1 cellular context compared by ENCODE assay signal in genomic region chr14:22560638-22561365, GRCh38.
A peak's percentile ranks its signal among the peaks of the same experiment; 100 is the strongest.
TF ChIP-seq lines count a peak whose summit lies in the region.

No MANE protein-coding gene starts in this region.

TF ChIP-seq in HepG2, 621 proteins besides CTCF, POLR2A, EP300 and RAD21 (continued from another document and continues in another):
- TF ChIP-seq AHDC1 (CRISPR knock-in tag; IDR thresholded peaks at IDR 0.05; ENCODE audit: borderline replicate concordance) = peak; percentile 94
- TF ChIP-seq ZNF12 (CRISPR knock-in tag; IDR thresholded peaks at IDR 0.05) = no peak
- TF ChIP-seq IKZF4 (CRISPR knock-in tag; IDR thresholded peaks at IDR 0.05; ENCODE audit: borderline replicate concordance, low read depth, not compliant biosample characterization) = peak; percentile 80
- no peak for TF ChIP-seq ZNF275 (CRISPR knock-in tag; IDR thresholded peaks at IDR 0.05; ENCODE audit: borderline replicate concordance)
- TF ChIP-seq GMEB2 (CRISPR knock-in tag; IDR thresholded peaks at IDR 0.05; ENCODE audit: low read depth) = no peak; the same call in 1 of the 2 replicates
- TF ChIP-seq ZNF546 (CRISPR knock-in tag; conservative IDR thresholded peaks at IDR 0.05) = 0 out of 2 replicates have a peak, but pooled peaks have one; percentile 41
- TF ChIP-seq SIN3A (IDR thresholded peaks at IDR 0.05; ENCODE audit: borderline replicate concordance, low read depth, low read length) = no peak
- no peak for TF ChIP-seq ZNF138 (CRISPR knock-in tag; IDR thresholded peaks at IDR 0.05; ENCODE audit: low read depth)
- TF ChIP-seq MAX (IDR thresholded peaks at IDR 0.05) = peak; percentile 70; the same call in 1 of the 2 replicates
- TF ChIP-seq ATF7-NPFF (CRISPR knock-in tag; IDR thresholded peaks at IDR 0.05; ENCODE audit: low read depth) = no peak
- TF ChIP-seq ZNF749 (CRISPR knock-in tag; IDR thresholded peaks at IDR 0.05; ENCODE audit: borderline replicate concordance) = no peak
- peak; percentile 95 for TF ChIP-seq ISL2 (CRISPR knock-in tag; IDR thresholded peaks at IDR 0.05)
- TF ChIP-seq ZBTB7B (CRISPR knock-in tag; IDR thresholded peaks at IDR 0.05) = peak; percentile 62; the same call in 1 of the 2 replicates
- no peak for TF ChIP-seq KDM5B (CRISPR knock-in tag; IDR thresholded peaks at IDR 0.05; ENCODE audit: borderline replicate concordance)
- TF ChIP-seq DRAP1 (CRISPR knock-in tag; IDR thresholded peaks at IDR 0.05) = no peak
- no peak for TF ChIP-seq U2AF1 (optimal IDR thresholded peaks at IDR 0.05; ENCODE audit: low read depth, low read length)
- TF ChIP-seq ZBTB2 (CRISPR knock-in tag; IDR thresholded peaks at IDR 0.05; ENCODE audit: low read depth) = no peak; the same call in 1 of the 2 replicates
- no peak for TF ChIP-seq ZBTB44 (CRISPR knock-in tag; IDR thresholded peaks at IDR 0.05)
- TF ChIP-seq HINFP (CRISPR knock-in tag; IDR thresholded peaks at IDR 0.05; ENCODE audit: low read depth) = no peak
- no peak for TF ChIP-seq ZFP90 (CRISPR knock-in tag; IDR thresholded peaks at IDR 0.05; ENCODE audit: borderline replicate concordance)
- no peak for TF ChIP-seq ZNF567 (CRISPR knock-in tag; IDR thresholded peaks at IDR 0.05; ENCODE audit: borderline replicate concordance)
- TF ChIP-seq GATA4 (IDR thresholded peaks at IDR 0.05; ENCODE audit: borderline replicate concordance, low read depth) = no peak
- 0 out of 2 replicates have a peak, but pooled peaks have one; percentile 42 for TF ChIP-seq ZNF543 (CRISPR knock-in tag; IDR thresholded peaks at IDR 0.05)
- no peak for TF ChIP-seq AHR (CRISPR knock-in tag; IDR thresholded peaks at IDR 0.05)
- no peak for TF ChIP-seq HCFC1 (IDR thresholded peaks at IDR 0.05; ENCODE audit: low read depth, low read length)
- TF ChIP-seq ZNF343 (CRISPR knock-in tag; IDR thresholded peaks at IDR 0.05) = no peak
- TF ChIP-seq ZC3H13 (CRISPR knock-in tag; IDR thresholded peaks at IDR 0.05) = no peak
- TF ChIP-seq ZNF3 (CRISPR knock-in tag; IDR thresholded peaks at IDR 0.05) = no peak
- TF ChIP-seq POLR2AphosphoS5 (IDR thresholded peaks at IDR 0.05; ENCODE audit: low read depth, low read length) = 0 out of 2 replicates have a peak, but pooled peaks have one; percentile 27
- TF ChIP-seq MTA3 (CRISPR knock-in tag; IDR thresholded peaks at IDR 0.05) = no peak
- TF ChIP-seq HDAC6 (IDR thresholded peaks at IDR 0.05; ENCODE audit: low read depth, low read length) = no peak
- no peak for TF ChIP-seq CREB3 (CRISPR knock-in tag; IDR thresholded peaks at IDR 0.05)
- peak; percentile 56 for TF ChIP-seq ELF3 (CRISPR knock-in tag; IDR thresholded peaks at IDR 0.05)
- peak; percentile 100 for TF ChIP-seq TBX2 (CRISPR knock-in tag; IDR thresholded peaks at IDR 0.05; ENCODE audit: borderline replicate concordance)
- TF ChIP-seq GPBP1L1 (CRISPR knock-in tag; IDR thresholded peaks at IDR 0.05) = no peak
- no peak for TF ChIP-seq HNRNPK (IDR thresholded peaks at IDR 0.05; ENCODE audit: low read depth, low read length, poor library complexity, severe bottlenecking)
- no peak for TF ChIP-seq ZNF597 (CRISPR knock-in tag; IDR thresholded peaks at IDR 0.05)
- TF ChIP-seq RAD51 (IDR thresholded peaks at IDR 0.05; ENCODE audit: borderline replicate concordance) = no peak
- no peak for TF ChIP-seq KMT2B (CRISPR knock-in tag; IDR thresholded peaks at IDR 0.05)
- TF ChIP-seq ZSCAN29 (CRISPR knock-in tag; conservative IDR thresholded peaks at IDR 0.05) = peak; percentile 64; the same call in 1 of the 2 replicates
- TF ChIP-seq SAFB2 (CRISPR knock-in tag; IDR thresholded peaks at IDR 0.05; ENCODE audit: borderline replicate concordance, low read depth) = no peak
- TF ChIP-seq ZNF788 (CRISPR knock-in tag; IDR thresholded peaks at IDR 0.05; ENCODE audit: borderline replicate concordance) = peak; percentile 38; the same call in 1 of the 2 replicates
